19 cellular contexts compared by ENCODE assay signal in the genomic region with DNA sequence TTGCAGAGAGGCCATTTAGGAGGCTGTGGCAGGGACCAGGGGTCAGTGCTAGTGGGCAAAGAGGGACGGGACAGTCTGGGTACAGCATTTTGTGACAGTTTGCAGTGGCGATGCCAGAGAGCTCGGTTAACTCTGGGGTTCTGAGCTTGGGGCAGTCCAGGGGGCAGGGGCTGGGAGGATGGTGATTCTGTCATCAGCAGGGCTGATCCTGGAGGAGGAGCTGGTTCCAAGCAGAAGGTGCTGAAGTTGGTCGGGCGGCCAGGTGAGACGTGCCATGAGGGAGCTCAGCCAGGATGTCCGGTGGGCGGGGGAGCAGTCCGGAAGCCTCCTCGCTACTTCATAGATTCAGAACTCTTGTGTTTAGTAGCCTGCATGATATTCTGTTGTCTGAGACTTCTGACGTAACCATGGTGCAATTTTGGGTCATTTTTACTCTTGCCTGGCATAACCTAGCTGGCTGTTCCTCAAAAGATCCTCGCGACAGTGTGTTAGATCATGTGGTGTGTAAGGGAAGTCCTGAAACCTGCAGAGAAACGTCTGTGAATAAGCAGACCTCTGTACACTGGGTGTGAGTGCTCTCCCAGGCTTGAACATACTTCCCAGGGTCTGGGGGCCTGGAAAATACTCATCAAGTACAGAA.
DNase-seq lines count a peak whose midpoint lies in the region; ATAC-seq and TF ChIP-seq lines count a peak whose summit lies in the region.
"Had no signal": no experiment of that assay in that cellular context is flagged by ENCODE, and none has a peak within 500 bp of the region (broad histone marks: within the 10 kb centered on the region; RNA-seq: fewer than 3 reads in every experiment).

No MANE protein-coding gene starts in this region.

- H3K4me1 Mint-ChIP-seq in activated CD4-positive, alpha-beta T cell treated with anti-CD3 and anti-CD28 coated beads for 36 hours = peaks cover 9% of the 10 kb centered on the region
- peaks cover 3% of the 10 kb centered on the region for H3K4me1 Mint-ChIP-seq in T-helper 17 cell
- H3K4me1 Mint-ChIP-seq in CD4-positive, alpha-beta memory T cell = peaks cover 0 to 2% (median 0%) of the 10 kb centered on the region in 4 donors
- H3K4me1 Mint-ChIP-seq in WTC11 = peaks cover 8% of the 10 kb centered on the region

- no peaks in the 10 kb centered on the region for H3K4me1 ChIP-seq in CD4-positive, alpha-beta memory T cell (ENCODE audit: insufficient read depth, low read length)
- H3K4me1 ChIP-seq: tibial artery had no signal

- in situ Hi-C loops in KBM-7 (cut with MboI; ENCODE audit: low pct_unique_long_range_greater_than_20kb, low sequenced_read_pairs) = no loop called here

- H3K27ac ChIP-seq in CD4-positive, alpha-beta memory T cell (ENCODE audit: low read depth, low read length) = no peak overlapping the region
- H3K27ac ChIP-seq: brain microvascular endothelial cell, spleen, tibial artery had no signal

- no peaks in the 10 kb centered on the region for H3K9me3 Mint-ChIP-seq in activated CD4-positive, alpha-beta T cell treated with anti-CD3 and anti-CD28 coated beads for 36 hours (ENCODE audit: low read depth)
- peaks cover 0 to 1% (median 0%) of the 10 kb centered on the region in 8 donors for H3K9me3 Mint-ChIP-seq in CD4-positive, alpha-beta memory T cell
- no peaks in the 10 kb centered on the region for H3K9me3 Mint-ChIP-seq in WTC11

- CTCF ChIA-PET in activated CD4-positive, alpha-beta T cell treated with anti-CD3 and anti-CD28 coated beads for 36 hours (lab: Charles Lee) = interaction anchor here (0.6 to 2.8 kb wide), 5 partner anchors 9 to 344 kb away, joined by 3 to 9 read pairs (median 3); no protein-coding TSS in a partner anchor
- CTCF ChIA-PET in CD4-positive, alpha-beta memory T cell (lab: Charles Lee; ENCODE audit: partially characterized antibody) = no interaction called here
- CTCF ChIA-PET in WTC11 (lab: Charles Lee) = interaction anchor here (0.6 kb wide), 1 partner anchor 351 kb away, joined by 3 read pairs; no protein-coding TSS in a partner anchor

- H3K9me3 ChIP-seq in T-helper 17 cell (ENCODE audit: control insufficient read depth, low read length, poor library complexity, severe bottlenecking) = no peaks in the 10 kb centered on the region
- H3K9me3 ChIP-seq in CD4-positive, alpha-beta memory T cell (ENCODE audit: control insufficient read depth in 1 of 2, low read length in 2 of 2) = no peaks in the 10 kb centered on the region
- H3K9me3 ChIP-seq: BLaER1 treated with 17β-estradiol and CSF1 and Interleukin-3, amounts not matched to agents 10 nM and 100 nM; spleen; tibial artery had no signal

- no peak overlapping the region for H3K4me3 Mint-ChIP-seq in activated CD4-positive, alpha-beta T cell treated with anti-CD3 and anti-CD28 coated beads for 36 hours
- H3K4me3 Mint-ChIP-seq in T-helper 17 cell = peak overlapping the region; percentile 7
- no peak overlapping the region for H3K4me3 Mint-ChIP-seq in CD4-positive, alpha-beta memory T cell
- H3K4me3 Mint-ChIP-seq in WTC11 = no peak overlapping the region

- intact Hi-C loops in activated CD4-positive, alpha-beta T cell treated with anti-CD3 and anti-CD28 coated beads for 36 hours (cut with DNase I, micrococcal nuclease) = no loop called here
- intact Hi-C loops in CD4-positive, alpha-beta memory T cell (cut with micrococcal nuclease) = no loop called here

- H3K36me3 ChIP-seq in CD4-positive, alpha-beta memory T cell (ENCODE audit: insufficient read depth, low read length) = peaks cover 5% of the 10 kb centered on the region

- no peak for TF ChIP-seq CTCF in WTC11 (IDR thresholded peaks at IDR 0.05)

- no peak overlapping the region for H3K4me3 ChIP-seq in CD4-positive, alpha-beta memory T cell (ENCODE audit: low read length in 2 of 2)
- H3K4me3 ChIP-seq: BLaER1 treated with 17β-estradiol and CSF1 and Interleukin-3, amounts not matched to agents 10 nM and 100 nM; spleen; tibial artery had no signal

- POLR2A ChIA-PET in activated CD4-positive, alpha-beta T cell treated with anti-CD3 and anti-CD28 coated beads for 36 hours (lab: Charles Lee) = interaction anchor here (0.6 kb wide), 1 partner anchor 68 kb away, joined by 3 read pairs; no protein-coding TSS in a partner anchor
- POLR2A ChIA-PET in CD4-positive, alpha-beta memory T cell (lab: Charles Lee; ENCODE audit: partially characterized antibody) = no interaction called here
- POLR2A ChIA-PET in WTC11 (lab: Charles Lee) = no interaction called here

- H3K27me3 Mint-ChIP-seq in activated CD4-positive, alpha-beta T cell treated with anti-CD3 and anti-CD28 coated beads for 36 hours = no peaks in the 10 kb centered on the region
- H3K27me3 Mint-ChIP-seq in T-helper 17 cell (no peaks in the 10 kb centered on the region), WTC11 (ENCODE audit: low read depth) (no peaks in the 10 kb centered on the region)
- H3K27me3 Mint-ChIP-seq in CD4-positive, alpha-beta memory T cell = no peaks in the 10 kb centered on the region

- no peaks in the 10 kb centered on the region for H3K27me3 ChIP-seq in CD4-positive, alpha-beta memory T cell (ENCODE audit: insufficient read depth, low read length)
- H3K27me3 ChIP-seq: BLaER1 treated with 17β-estradiol and CSF1 and Interleukin-3, amounts not matched to agents 10 nM and 100 nM; brain microvascular endothelial cell; spleen; tibial artery had no signal

- H3K36me3 Mint-ChIP-seq in activated CD4-positive, alpha-beta T cell treated with anti-CD3 and anti-CD28 coated beads for 36 hours (ENCODE audit: low read depth) = peaks cover 46% of the 10 kb centered on the region
- peaks cover 3% of the 10 kb centered on the region for H3K36me3 Mint-ChIP-seq in T-helper 17 cell (ENCODE audit: low read depth)
- peaks cover 35 to 54% of the 10 kb centered on the region in 2 donors for H3K36me3 Mint-ChIP-seq in CD4-positive, alpha-beta memory T cell
- H3K36me3 Mint-ChIP-seq in WTC11 = no peaks in the 10 kb centered on the region

- peak; percentile 24 for DNase-seq in activated CD4-positive, alpha-beta T cell treated with anti-CD3 and anti-CD28 coated beads for 36 hours
- DNase-seq in activated CD4-positive, alpha-beta T cell treated with anti-CD3 and anti-CD28 coated beads for 48 hours = no peak
- peak; percentile 52 for DNase-seq in KBM-7
- no peak for DNase-seq in T-helper 17 cell
- DNase-seq in left lobe of liver (ENCODE audit: low spot score) = no peak
- DNase-seq in CD4-positive, alpha-beta memory T cell = no peak
- no peak for DNase-seq in WTC11 (ENCODE audit: low spot score)
- DNase-seq: activated CD4-positive, CD25-positive, alpha-beta regulatory T cell; activated CD8-positive, alpha-beta memory T cell treated with anti-CD3 and anti-CD28 coated beads, Interleukin-2, amount 50 U/mL, for 48 hours; brain microvascular endothelial cell; dermis blood vessel endothelial cell; DMS153; foreskin melanocyte; NCI-H1694 treated with DMSO at 0.1 percent for 48 hours; spleen had no signal

- peak; percentile 50 for ATAC-seq in activated CD4-positive, alpha-beta T cell treated with anti-CD3 and anti-CD28 coated beads for 36 hours
- ATAC-seq in T-helper 17 cell (no peak), left lobe of liver (peak; percentile 43), WTC11 (no peak), GM21526 (IDR thresholded peaks at IDR 0.05; ENCODE audit: low FRiP score, unreplicated experiment) (no peak)
- ATAC-seq: Right ventricle myocardium inferior had no signal

- H3K27ac Mint-ChIP-seq in activated CD4-positive, alpha-beta T cell treated with anti-CD3 and anti-CD28 coated beads for 36 hours = peak overlapping the region; percentile 58
- peak overlapping the region; percentile 41 for H3K27ac Mint-ChIP-seq in T-helper 17 cell
- H3K27ac Mint-ChIP-seq in CD4-positive, alpha-beta memory T cell = peak overlapping the region in 2 of 7 donors; percentile 24 to 57
- H3K27ac Mint-ChIP-seq in WTC11 = no peak overlapping the region

TF ChIP-seq in WTC11, 78 proteins besides CTCF, POLR2A, EP300 and RAD21 (continues in another document):
- no peak for TF ChIP-seq ZNF219 (CRISPR knock-in tag; IDR thresholded peaks at IDR 0.05; ENCODE audit: borderline replicate concordance)
- TF ChIP-seq MAX (CRISPR knock-in tag; IDR thresholded peaks at IDR 0.05) = no peak
- no peak for TF ChIP-seq NFYB (CRISPR knock-in tag; conservative IDR thresholded peaks at IDR 0.05; ENCODE audit: low read depth)
- no peak for TF ChIP-seq ZNF232 (CRISPR knock-in tag; IDR thresholded peaks at IDR 0.05)
- TF ChIP-seq, protein P1, sequence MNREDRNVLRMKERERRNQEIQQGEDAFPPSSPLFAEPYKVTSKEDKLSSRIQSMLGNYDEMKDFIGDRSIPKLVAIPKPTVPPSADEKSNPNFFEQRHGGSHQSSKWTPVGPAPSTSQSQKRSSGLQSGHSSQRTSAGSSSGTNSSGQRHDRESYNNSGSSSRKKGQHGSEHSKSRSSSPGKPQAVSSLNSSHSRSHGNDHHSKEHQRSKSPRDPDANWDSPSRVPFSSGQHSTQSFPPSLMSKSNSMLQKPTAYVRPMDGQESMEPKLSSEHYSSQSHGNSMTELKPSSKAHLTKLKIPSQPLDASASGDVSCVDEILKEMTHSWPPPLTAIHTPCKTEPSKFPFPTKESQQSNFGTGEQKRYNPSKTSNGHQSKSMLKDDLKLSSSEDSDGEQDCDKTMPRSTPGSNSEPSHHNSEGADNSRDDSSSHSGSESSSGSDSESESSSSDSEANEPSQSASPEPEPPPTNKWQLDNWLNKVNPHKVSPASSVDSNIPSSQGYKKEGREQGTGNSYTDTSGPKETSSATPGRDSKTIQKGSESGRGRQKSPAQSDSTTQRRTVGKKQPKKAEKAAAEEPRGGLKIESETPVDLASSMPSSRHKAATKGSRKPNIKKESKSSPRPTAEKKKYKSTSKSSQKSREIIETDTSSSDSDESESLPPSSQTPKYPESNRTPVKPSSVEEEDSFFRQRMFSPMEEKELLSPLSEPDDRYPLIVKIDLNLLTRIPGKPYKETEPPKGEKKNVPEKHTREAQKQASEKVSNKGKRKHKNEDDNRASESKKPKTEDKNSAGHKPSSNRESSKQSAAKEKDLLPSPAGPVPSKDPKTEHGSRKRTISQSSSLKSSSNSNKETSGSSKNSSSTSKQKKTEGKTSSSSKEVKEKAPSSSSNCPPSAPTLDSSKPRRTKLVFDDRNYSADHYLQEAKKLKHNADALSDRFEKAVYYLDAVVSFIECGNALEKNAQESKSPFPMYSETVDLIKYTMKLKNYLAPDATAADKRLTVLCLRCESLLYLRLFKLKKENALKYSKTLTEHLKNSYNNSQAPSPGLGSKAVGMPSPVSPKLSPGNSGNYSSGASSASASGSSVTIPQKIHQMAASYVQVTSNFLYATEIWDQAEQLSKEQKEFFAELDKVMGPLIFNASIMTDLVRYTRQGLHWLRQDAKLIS (CRISPR knock-in tag; IDR thresholded peaks at IDR 0.05; ENCODE audit: borderline replicate concordance) = no peak

Comparison
In these comparisons a context has a peak if more than half of its experiments do, and no peak if none do; other contexts are left out.
1. DNase-seq: peak in activated CD4-positive, alpha-beta T cell treated with anti-CD3 and anti-CD28 coated beads for 36 hours (single experiment) and KBM-7 (single experiment); none in activated CD4-positive, alpha-beta T cell treated with anti-CD3 and anti-CD28 coated beads for 48 hours (single experiment), T-helper 17 cell (0 of 3), left lobe of liver (single experiment), CD4-positive, alpha-beta memory T cell (0 of 5) and WTC11 (single experiment).
2. ATAC-seq: peak in activated CD4-positive, alpha-beta T cell treated with anti-CD3 and anti-CD28 coated beads for 36 hours (single experiment) and left lobe of liver (single experiment); none in T-helper 17 cell (single experiment), WTC11 (single experiment) and GM21526 (single experiment).